ENCODE assay signal across 8 cellular contexts in genomic region chr17:3796110-3796821, GRCh38. TPM values are rescaled to one million over a fixed set of nuclear protein-coding genes. Genes with fewer than 3 reads are reported as not detected.
DNase-seq lines count a peak whose midpoint lies in the region; ATAC-seq and TF ChIP-seq lines count a peak whose summit lies in the region.

No MANE protein-coding gene starts in this region.

- H3K36me3 Mint-ChIP-seq in progenitor cell of endocrine pancreas (ENCODE audit: insufficient read depth), result no peaks in the 10 kb centered on the region

- H3K4me1 Mint-ChIP-seq in progenitor cell of endocrine pancreas (ENCODE audit: low read depth), result peaks cover 7% of the 10 kb centered on the region

- H3K4me3 Mint-ChIP-seq in progenitor cell of endocrine pancreas (ENCODE audit: low read depth), result no peak overlapping the region

- peak overlapping the region; percentile 23 for H3K27ac Mint-ChIP-seq in progenitor cell of endocrine pancreas

- DNase-seq in activated CD8-positive, alpha-beta memory T cell treated with anti-CD3 and anti-CD28 coated beads, Interleukin-2, amount 50 U/mL, for 48 hours, result peak; percentile 90
- DNase-seq in progenitor cell of endocrine pancreas (ENCODE audit: low spot score, unreplicated experiment) (no peak), globus pallidus (ENCODE audit: low spot score) (no peak), NCI-H226 (no peak), H4 (ENCODE audit: low spot score) (no peak), OCI-M1 (lab: John Stamatoyannopoulos, UW) (no peak)

- no peak for TF ChIP-seq CTCF in progenitor cell of endocrine pancreas (IDR thresholded peaks at IDR 0.05; ENCODE audit: unreplicated experiment)

- H3K9me3 Mint-ChIP-seq in progenitor cell of endocrine pancreas (ENCODE audit: low read depth), result no peaks in the 10 kb centered on the region

- ATAC-seq in GM19025 (IDR thresholded peaks at IDR 0.05; ENCODE audit: low read depth, unreplicated experiment) (peak; percentile 75), HG03139 (IDR thresholded peaks at IDR 0.05; ENCODE audit: unreplicated experiment) (peak; percentile 66)

- H3K27me3 Mint-ChIP-seq in progenitor cell of endocrine pancreas, result no peaks in the 10 kb centered on the region

RNA-seq across cellular contexts. Expression of gene ITGAE, which starts 4.7 kb away (rescaled TPM):
- 28.0 and 29.0 TPM in 2 replicates for total RNA-seq in progenitor cell of endocrine pancreas
- 37.6 and 43.0 TPM in 2 replicates for total RNA-seq in H4 (2014; rRNA removed; shearing (Covaris generic))

RNA-seq across cellular contexts. Expression of gene NCBP3, which starts 49.8 kb away (rescaled TPM):
- total RNA-seq in progenitor cell of endocrine pancreas, result 90.4 and 90.9 TPM in 2 replicates
- 4.4 and 6.9 TPM in 2 replicates for total RNA-seq in H4 (2014; rRNA removed; shearing (Covaris generic))

Comparison
In these comparisons a context has a peak if more than half of its experiments do, and no peak if none do; other contexts are left out.
1. RNA of gene NCBP3, which starts 49.8 kb away (total RNA-seq): 90.4 to 90.9 TPM in progenitor cell of endocrine pancreas; 4.4 to 6.9 TPM in H4; every median in the first group is over 10 times any median in the second.